Comparison of ENCODE assay signal across 34 cellular contexts in genomic region chrX:40437348-40437747, GRCh38.
"Had no signal": no experiment of that assay in that cellular context is flagged by ENCODE, and none has a peak within 500 bp of the region (broad histone marks: within the 10 kb centered on the region; RNA-seq: fewer than 3 reads in every experiment).

No MANE protein-coding gene starts in this region.

- H3K36me3 ChIP-seq: MG63 had no signal

- H3K4me3 ChIP-seq: MG63 had no signal

- H3K27me3 ChIP-seq: MG63 had no signal

- DNase-seq: Karpas-422, Kasumi-1, MG63, MM.1S, MV-4-11, NCI-H1048, NCI-H1092, NCI-H1092 treated with DMSO at 0.1 percent for 48 hours, NCI-H1105, NCI-H1105 treated with DMSO at 0.1 percent for 48 hours, NCI-H1417, NCI-H1417 treated with DMSO at 0.1 percent for 48 hours, NCI-H1436, NCI-H1436 treated with DMSO at 0.1 percent for 48 hours, NCI-H146, NCI-H1694, NCI-H1694 treated with DMSO at 0.1 percent for 48 hours, NCI-H187, NCI-H187 treated with DMSO at 0.1 percent for 48 hours, NCI-H1930, NCI-H2029, NCI-H2029 treated with DMSO at 0.1 percent for 48 hours, NCI-H2081 treated with DMSO at 0.1 percent for 48 hours, NCI-H2107, NCI-H2171, NCI-H2171 treated with DMSO at 0.1 percent for 48 hours, NCI-H2227 treated with DMSO at 0.1 percent for 48 hours, NCI-H226, NCI-H345, NCI-H446, NCI-H446 treated with DMSO at 0.1 percent for 48 hours, NCI-H510A, NCI-H510A treated with DMSO at 0.1 percent for 48 hours, NCI-H524 had no signal

- H3K9me3 ChIP-seq: MG63 had no signal
